ENCODE assay signal across 1 cellular context in genomic region chr20:45340236-45340847, GRCh38.
TF ChIP-seq lines count a peak whose summit lies in the region.

No MANE protein-coding gene starts in this region.

TF ChIP-seq in HepG2, 621 proteins besides CTCF, POLR2A, EP300 and RAD21 (continued from another document and continues in another):
- TF ChIP-seq IRF9 (CRISPR knock-in tag; IDR thresholded peaks at IDR 0.05; ENCODE audit: borderline replicate concordance): no peak
- TF ChIP-seq ZNF160 (CRISPR knock-in tag; IDR thresholded peaks at IDR 0.05): 0 out of 2 replicates have a peak, but pooled peaks have one; percentile 58
- no peak for TF ChIP-seq ZNF10 (CRISPR knock-in tag; IDR thresholded peaks at IDR 0.05; ENCODE audit: borderline replicate concordance, low read depth)
- TF ChIP-seq EZH2 (conservative IDR thresholded peaks at IDR 0.05; ENCODE audit: low read depth, low read length): no peak
- TF ChIP-seq, protein P1, sequence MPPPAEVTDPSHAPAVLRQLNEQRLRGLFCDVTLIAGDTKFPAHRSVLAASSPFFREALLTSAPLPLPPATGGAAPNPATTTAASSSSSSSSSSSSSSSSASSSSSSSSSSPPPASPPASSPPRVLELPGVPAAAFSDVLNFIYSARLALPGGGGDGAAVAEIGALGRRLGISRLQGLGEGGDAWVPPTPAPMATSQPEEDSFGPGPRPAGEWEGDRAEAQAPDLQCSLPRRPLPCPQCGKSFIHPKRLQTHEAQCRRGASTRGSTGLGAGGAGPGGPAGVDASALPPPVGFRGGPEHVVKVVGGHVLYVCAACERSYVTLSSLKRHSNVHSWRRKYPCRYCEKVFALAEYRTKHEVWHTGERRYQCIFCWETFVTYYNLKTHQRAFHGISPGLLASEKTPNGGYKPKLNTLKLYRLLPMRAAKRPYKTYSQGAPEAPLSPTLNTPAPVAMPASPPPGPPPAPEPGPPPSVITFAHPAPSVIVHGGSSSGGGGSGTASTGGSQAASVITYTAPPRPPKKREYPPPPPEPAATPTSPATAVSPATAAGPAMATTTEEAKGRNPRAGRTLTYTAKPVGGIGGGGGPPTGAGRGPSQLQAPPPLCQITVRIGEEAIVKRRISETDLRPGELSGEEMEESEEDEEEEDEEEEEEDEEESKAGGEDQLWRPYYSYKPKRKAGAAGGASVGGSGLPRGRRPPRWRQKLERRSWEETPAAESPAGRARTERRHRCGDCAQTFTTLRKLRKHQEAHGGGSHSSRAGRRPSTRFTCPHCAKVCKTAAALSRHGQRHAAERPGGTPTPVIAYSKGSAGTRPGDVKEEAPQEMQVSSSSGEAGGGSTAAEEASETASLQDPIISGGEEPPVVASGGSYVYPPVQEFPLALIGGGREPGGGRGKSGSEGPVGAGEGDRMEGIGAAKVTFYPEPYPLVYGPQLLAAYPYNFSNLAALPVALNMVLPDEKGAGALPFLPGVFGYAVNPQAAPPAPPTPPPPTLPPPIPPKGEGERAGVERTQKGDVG (CRISPR knock-in tag; IDR thresholded peaks at IDR 0.05; ENCODE audit: borderline replicate concordance): no peak
- TF ChIP-seq, protein P2, sequence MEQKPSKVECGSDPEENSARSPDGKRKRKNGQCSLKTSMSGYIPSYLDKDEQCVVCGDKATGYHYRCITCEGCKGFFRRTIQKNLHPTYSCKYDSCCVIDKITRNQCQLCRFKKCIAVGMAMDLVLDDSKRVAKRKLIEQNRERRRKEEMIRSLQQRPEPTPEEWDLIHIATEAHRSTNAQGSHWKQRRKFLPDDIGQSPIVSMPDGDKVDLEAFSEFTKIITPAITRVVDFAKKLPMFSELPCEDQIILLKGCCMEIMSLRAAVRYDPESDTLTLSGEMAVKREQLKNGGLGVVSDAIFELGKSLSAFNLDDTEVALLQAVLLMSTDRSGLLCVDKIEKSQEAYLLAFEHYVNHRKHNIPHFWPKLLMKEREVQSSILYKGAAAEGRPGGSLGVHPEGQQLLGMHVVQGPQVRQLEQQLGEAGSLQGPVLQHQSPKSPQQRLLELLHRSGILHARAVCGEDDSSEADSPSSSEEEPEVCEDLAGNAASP (CRISPR knock-in tag; IDR thresholded peaks at IDR 0.05; ENCODE audit: borderline replicate concordance): peak; percentile 92
- TF ChIP-seq, protein P3, sequence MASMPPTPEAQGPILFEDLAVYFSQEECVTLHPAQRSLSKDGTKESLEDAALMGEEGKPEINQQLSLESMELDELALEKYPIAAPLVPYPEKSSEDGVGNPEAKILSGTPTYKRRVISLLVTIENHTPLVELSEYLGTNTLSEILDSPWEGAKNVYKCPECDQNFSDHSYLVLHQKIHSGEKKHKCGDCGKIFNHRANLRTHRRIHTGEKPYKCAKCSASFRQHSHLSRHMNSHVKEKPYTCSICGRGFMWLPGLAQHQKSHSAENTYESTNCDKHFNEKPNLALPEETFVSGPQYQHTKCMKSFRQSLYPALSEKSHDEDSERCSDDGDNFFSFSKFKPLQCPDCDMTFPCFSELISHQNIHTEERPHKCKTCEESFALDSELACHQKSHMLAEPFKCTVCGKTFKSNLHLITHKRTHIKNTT (CRISPR knock-in tag; IDR thresholded peaks at IDR 0.05): no peak
- TF ChIP-seq TCF12 (IDR thresholded peaks at IDR 0.05): no peak
- no peak for TF ChIP-seq TCF12 (CRISPR knock-in tag; IDR thresholded peaks at IDR 0.05)
- no peak for TF ChIP-seq REL (CRISPR knock-in tag; conservative IDR thresholded peaks at IDR 0.05)
- no peak; the same call in 1 of the 2 replicates for TF ChIP-seq SPEN (CRISPR knock-in tag; IDR thresholded peaks at IDR 0.05; ENCODE audit: low read depth)
- TF ChIP-seq ZFYVE20 (CRISPR knock-in tag; IDR thresholded peaks at IDR 0.05; ENCODE audit: borderline replicate concordance, low read depth): no peak
- no peak for TF ChIP-seq SRSF4 (IDR thresholded peaks at IDR 0.05; ENCODE audit: low read depth, low read length, poor library complexity, severe bottlenecking)
- TF ChIP-seq, protein P4, sequence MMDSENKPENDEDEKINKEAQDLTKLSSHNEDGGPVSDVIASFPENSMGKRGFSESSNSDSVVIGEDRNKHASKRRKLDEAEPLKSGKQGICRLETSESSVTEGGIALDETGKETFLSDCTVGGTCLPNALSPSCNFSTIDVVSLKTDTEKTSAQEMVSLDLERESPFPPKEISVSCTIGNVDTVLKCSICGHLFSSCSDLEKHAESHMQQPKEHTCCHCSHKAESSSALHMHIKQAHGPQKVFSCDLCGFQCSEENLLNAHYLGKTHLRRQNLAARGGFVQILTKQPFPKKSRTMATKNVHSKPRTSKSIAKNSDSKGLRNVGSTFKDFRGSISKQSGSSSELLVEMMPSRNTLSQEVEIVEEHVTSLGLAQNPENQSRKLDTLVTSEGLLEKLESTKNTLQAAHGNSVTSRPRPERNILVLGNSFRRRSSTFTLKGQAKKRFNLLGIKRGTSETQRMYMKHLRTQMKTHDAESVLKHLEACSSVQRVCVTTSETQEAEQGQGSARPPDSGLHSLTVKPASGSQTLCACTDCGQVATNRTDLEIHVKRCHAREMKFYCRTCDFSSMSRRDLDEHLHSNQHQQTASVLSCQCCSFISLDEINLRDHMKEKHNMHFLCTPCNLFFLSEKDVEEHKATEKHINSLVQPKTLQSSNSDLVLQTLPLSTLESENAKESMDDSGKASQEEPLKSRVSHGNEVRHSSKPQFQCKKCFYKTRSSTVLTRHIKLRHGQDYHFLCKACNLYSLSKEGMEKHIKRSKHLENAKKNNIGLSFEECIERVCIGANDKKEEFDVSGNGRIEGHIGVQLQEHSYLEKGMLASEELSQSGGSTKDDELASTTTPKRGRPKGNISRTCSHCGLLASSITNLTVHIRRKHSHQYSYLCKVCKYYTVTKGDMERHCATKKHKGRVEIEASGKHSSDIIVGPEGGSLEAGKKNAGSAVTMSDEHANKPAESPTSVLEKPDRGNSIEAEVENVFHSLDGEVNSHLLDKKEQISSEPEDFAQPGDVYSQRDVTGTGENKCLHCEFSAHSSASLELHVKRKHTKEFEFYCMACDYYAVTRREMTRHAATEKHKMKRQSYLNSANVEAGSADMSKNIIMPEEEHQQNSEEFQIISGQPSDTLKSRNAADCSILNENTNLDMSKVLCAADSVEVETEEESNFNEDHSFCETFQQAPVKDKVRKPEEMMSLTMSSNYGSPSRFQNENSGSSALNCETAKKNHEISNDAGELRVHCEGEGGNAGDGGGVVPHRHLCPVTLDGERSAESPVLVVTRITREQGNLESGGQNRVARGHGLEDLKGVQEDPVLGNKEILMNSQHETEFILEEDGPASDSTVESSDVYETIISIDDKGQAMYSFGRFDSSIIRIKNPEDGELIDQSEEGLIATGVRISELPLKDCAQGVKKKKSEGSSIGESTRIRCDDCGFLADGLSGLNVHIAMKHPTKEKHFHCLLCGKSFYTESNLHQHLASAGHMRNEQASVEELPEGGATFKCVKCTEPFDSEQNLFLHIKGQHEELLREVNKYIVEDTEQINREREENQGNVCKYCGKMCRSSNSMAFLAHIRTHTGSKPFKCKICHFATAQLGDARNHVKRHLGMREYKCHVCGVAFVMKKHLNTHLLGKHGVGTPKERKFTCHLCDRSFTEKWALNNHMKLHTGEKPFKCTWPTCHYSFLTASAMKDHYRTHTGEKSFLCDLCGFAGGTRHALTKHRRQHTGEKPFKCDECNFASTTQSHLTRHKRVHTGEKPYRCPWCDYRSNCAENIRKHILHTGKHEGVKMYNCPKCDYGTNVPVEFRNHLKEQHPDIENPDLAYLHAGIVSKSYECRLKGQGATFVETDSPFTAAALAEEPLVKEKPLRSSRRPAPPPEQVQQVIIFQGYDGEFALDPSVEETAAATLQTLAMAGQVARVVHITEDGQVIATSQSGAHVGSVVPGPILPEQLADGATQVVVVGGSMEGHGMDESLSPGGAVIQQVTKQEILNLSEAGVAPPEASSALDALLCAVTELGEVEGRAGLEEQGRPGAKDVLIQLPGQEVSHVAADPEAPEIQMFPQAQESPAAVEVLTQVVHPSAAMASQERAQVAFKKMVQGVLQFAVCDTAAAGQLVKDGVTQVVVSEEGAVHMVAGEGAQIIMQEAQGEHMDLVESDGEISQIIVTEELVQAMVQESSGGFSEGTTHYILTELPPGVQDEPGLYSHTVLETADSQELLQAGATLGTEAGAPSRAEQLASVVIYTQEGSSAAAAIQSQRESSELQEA (CRISPR knock-in tag; IDR thresholded peaks at IDR 0.05; ENCODE audit: not compliant biosample characterization): no peak
- peak; percentile 64; the same call in 1 of the 2 replicates for TF ChIP-seq ZNF788 (CRISPR knock-in tag; IDR thresholded peaks at IDR 0.05; ENCODE audit: borderline replicate concordance)
- TF ChIP-seq BCL3 (CRISPR knock-in tag; IDR thresholded peaks at IDR 0.05): 0 out of 2 replicates have a peak, but pooled peaks have one; percentile 18
- no peak for TF ChIP-seq ZFP62 (CRISPR knock-in tag; IDR thresholded peaks at IDR 0.05)
- TF ChIP-seq, protein P5, sequence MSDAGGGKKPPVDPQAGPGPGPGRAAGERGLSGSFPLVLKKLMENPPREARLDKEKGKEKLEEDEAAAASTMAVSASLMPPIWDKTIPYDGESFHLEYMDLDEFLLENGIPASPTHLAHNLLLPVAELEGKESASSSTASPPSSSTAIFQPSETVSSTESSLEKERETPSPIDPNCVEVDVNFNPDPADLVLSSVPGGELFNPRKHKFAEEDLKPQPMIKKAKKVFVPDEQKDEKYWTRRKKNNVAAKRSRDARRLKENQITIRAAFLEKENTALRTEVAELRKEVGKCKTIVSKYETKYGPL (CRISPR knock-in tag; IDR thresholded peaks at IDR 0.05): no peak
- TF ChIP-seq, protein P6, sequence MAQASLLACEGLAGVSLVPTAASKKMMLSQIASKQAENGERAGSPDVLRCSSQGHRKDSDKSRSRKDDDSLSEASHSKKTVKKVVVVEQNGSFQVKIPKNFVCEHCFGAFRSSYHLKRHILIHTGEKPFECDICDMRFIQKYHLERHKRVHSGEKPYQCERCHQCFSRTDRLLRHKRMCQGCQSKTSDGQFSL (CRISPR knock-in tag; IDR thresholded peaks at IDR 0.05): no peak
- TF ChIP-seq, protein P7, sequence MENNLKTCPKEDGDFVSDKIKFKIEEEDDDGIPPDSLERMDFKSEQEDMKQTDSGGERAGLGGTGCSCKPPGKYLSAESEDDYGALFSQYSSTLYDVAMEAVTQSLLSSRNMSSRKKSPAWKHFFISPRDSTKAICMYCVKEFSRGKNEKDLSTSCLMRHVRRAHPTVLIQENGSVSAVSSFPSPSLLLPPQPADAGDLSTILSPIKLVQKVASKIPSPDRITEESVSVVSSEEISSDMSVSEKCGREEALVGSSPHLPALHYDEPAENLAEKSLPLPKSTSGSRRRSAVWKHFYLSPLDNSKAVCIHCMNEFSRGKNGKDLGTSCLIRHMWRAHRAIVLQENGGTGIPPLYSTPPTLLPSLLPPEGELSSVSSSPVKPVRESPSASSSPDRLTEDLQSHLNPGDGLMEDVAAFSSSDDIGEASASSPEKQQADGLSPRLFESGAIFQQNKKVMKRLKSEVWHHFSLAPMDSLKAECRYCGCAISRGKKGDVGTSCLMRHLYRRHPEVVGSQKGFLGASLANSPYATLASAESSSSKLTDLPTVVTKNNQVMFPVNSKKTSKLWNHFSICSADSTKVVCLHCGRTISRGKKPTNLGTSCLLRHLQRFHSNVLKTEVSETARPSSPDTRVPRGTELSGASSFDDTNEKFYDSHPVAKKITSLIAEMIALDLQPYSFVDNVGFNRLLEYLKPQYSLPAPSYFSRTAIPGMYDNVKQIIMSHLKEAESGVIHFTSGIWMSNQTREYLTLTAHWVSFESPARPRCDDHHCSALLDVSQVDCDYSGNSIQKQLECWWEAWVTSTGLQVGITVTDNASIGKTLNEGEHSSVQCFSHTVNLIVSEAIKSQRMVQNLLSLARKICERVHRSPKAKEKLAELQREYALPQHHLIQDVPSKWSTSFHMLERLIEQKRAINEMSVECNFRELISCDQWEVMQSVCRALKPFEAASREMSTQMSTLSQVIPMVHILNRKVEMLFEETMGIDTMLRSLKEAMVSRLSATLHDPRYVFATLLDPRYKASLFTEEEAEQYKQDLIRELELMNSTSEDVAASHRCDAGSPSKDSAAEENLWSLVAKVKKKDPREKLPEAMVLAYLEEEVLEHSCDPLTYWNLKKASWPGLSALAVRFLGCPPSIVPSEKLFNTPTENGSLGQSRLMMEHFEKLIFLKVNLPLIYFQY (CRISPR knock-in tag; IDR thresholded peaks at IDR 0.05; ENCODE audit: borderline replicate concordance): peak; percentile 31; the same call in 1 of the 2 replicates
- no peak for TF ChIP-seq ZXDC (CRISPR knock-in tag; IDR thresholded peaks at IDR 0.05)
- no peak for TF ChIP-seq ZNF790 (CRISPR knock-in tag; IDR thresholded peaks at IDR 0.05; ENCODE audit: borderline replicate concordance)
- TF ChIP-seq, protein P8, sequence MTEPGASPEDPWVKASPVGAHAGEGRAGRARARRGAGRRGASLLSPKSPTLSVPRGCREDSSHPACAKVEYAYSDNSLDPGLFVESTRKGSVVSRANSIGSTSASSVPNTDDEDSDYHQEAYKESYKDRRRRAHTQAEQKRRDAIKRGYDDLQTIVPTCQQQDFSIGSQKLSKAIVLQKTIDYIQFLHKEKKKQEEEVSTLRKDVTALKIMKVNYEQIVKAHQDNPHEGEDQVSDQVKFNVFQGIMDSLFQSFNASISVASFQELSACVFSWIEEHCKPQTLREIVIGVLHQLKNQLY (CRISPR knock-in tag; IDR thresholded peaks at IDR 0.05): no peak
- TF ChIP-seq ZNF354B (CRISPR knock-in tag; IDR thresholded peaks at IDR 0.05): no peak
- no peak; the same call in 1 of the 2 replicates for TF ChIP-seq ZBTB8A (CRISPR knock-in tag; IDR thresholded peaks at IDR 0.05; ENCODE audit: borderline replicate concordance, low read depth)
- no peak for TF ChIP-seq ZNF792 (CRISPR knock-in tag; IDR thresholded peaks at IDR 0.05)
